Comparison of ENCODE assay signal across 12 cellular contexts in genomic region chr11:57276857-57277505, GRCh38. TPM values are rescaled to one million over a fixed set of nuclear protein-coding genes. Genes with fewer than 3 reads are reported as not detected.
A peak's percentile ranks its signal among the peaks of the same experiment; 100 is the strongest.
DNase-seq lines count a peak whose midpoint lies in the region; ATAC-seq and TF ChIP-seq lines count a peak whose summit lies in the region.
"Had no signal": no experiment of that assay in that cellular context is flagged by ENCODE, and none has a peak within 500 bp of the region (broad histone marks: within the 10 kb centered on the region; RNA-seq: fewer than 3 reads in every experiment).

No MANE protein-coding gene starts in this region.

- DNase-seq in NB4 (ENCODE audit: low read depth), result peak; percentile 43
- DNase-seq in body of pancreas, result no peak
- no peak for DNase-seq in right cardiac atrium
- no peak for DNase-seq in spleen
- no peak for DNase-seq in activated naive CD4-positive, alpha-beta T cell treated with Interleukin-2 at 50 U/mL for 16 hours
- DNase-seq in NCI-H510A treated with DMSO at 0.1 percent for 48 hours (lab: John Stamatoyannopoulos, UW), result no peak
- no peak for DNase-seq in NCI-H1417 treated with DMSO at 0.1 percent for 48 hours (lab: John Stamatoyannopoulos, UW)
- no peak for DNase-seq in SW480 (ENCODE audit: low spot score)
- DNase-seq: effector CD8-positive, alpha-beta T cell; naive B cell had no signal

- H3K4me3 ChIP-seq in NB4 (ENCODE audit: low read depth, low read length) (no peak overlapping the region), body of pancreas (no peak overlapping the region), right cardiac atrium (ENCODE audit: low read length) (no peak overlapping the region), spleen (no peak overlapping the region)

- ATAC-seq in body of pancreas, result peak; percentile 46
- ATAC-seq in right cardiac atrium, result peak; percentile 76

- H3K36me3 ChIP-seq in body of pancreas (replicated peaks in 1 of 2; ENCODE audit: insufficient read depth in 1 of 2, low read depth in 2 of 2), result no peaks in the 10 kb centered on the region
- no peaks in the 10 kb centered on the region for H3K36me3 ChIP-seq in spleen

- TF ChIP-seq POLR2A in NB4 (IDR thresholded peaks at IDR 0.05; ENCODE audit: extremely low read depth, insufficient read length), result no peak
- no peak for TF ChIP-seq POLR2A in body of pancreas (IDR thresholded peaks at IDR 0.05)
- TF ChIP-seq POLR2A in spleen (IDR thresholded peaks at IDR 0.05), result no peak

- TF ChIP-seq CTCF in NB4 (IDR thresholded peaks at IDR 0.05; ENCODE audit: low read depth, low read length), result no peak
- no peak for TF ChIP-seq CTCF in body of pancreas (IDR thresholded peaks at IDR 0.05)
- TF ChIP-seq CTCF in spleen (IDR thresholded peaks at IDR 0.05 in 8 of 11, conservative IDR thresholded peaks at IDR 0.05 in 3 of 11), result no peak

- H3K4me1 ChIP-seq in body of pancreas (peaks cover 10% of the 10 kb centered on the region), right cardiac atrium (ENCODE audit: control insufficient read depth, insufficient read depth, low read length) (peaks cover 13% of the 10 kb centered on the region), spleen (peaks cover 0 to 36% (median 18%) of the 10 kb centered on the region in 6 donors)

- WGBS in body of pancreas, 2 donors, result 39 to 41% methylated on average over 5 of the region's 5 CpGs
- 45% methylated on average over 5 of the region's 5 CpGs for WGBS in right cardiac atrium
- 48 to 73% (median 53%) methylated on average over 5 of the region's 5 CpGs for WGBS in spleen, 5 donors

- H3K9me3 ChIP-seq in body of pancreas (peaks cover 0 to 4% (median 0%) of the 10 kb centered on the region in 3 donors), right cardiac atrium (ENCODE audit: control insufficient read depth, low read length) (no peaks in the 10 kb centered on the region), spleen (peaks cover 0 to 24% (median 6%) of the 10 kb centered on the region in 8 donors)

- peak overlapping the region in 2 of 4 donors; percentile 10 to 14 for H3K27ac ChIP-seq in body of pancreas
- peak overlapping the region; percentile 88 for H3K27ac ChIP-seq in right cardiac atrium (ENCODE audit: low read length)
- peak overlapping the region in 7 of 8 donors; percentile 20 to 80 (median 65) for H3K27ac ChIP-seq in spleen

- intact Hi-C loops in body of pancreas (cut with DNase I), result no loop called here
- intact Hi-C loops in right cardiac atrium (cut with DNase I), result no loop called here
- intact Hi-C loops in spleen (cut with DNase I; ENCODE audit: low total_unique reads), result no loop called here

- H3K27me3 ChIP-seq in body of pancreas (no peaks in the 10 kb centered on the region), right cardiac atrium (ENCODE audit: control insufficient read depth, insufficient read depth) (no peaks in the 10 kb centered on the region), spleen (replicated peaks in 1 of 7) (peaks cover 0 to 27% (median 0%) of the 10 kb centered on the region in 7 donors)

RNA-seq across cellular contexts. Expression of gene APLNR, which starts 39.9 kb away (rescaled TPM):
- 1 to 10 TPM in 1 of 2 donors, under 1 TPM in 1; 0.66 to 1.3 TPM for total RNA-seq in body of pancreas
- 10 to 100 TPM; 15.6 to 26.4 (median 17.9) TPM for total RNA-seq in right cardiac atrium
- 2.2 TPM for polyA plus RNA-seq in right cardiac atrium
- 100 to 1,000 TPM in 5 of 7 donors, 10 to 100 TPM in 2; 55.9 to 319 (median 155) TPM for total RNA-seq in spleen
- 10 to 100 TPM in 2 of 3 donors, 1 to 10 TPM in 1; 3.0 to 38.6 (median 10.8) TPM for polyA plus RNA-seq in spleen
- total RNA-seq: M059J; T-helper 1 cell treated with Interleukin-12 subunit alpha and Interleukin-12 subunit beta and Interleukin-4 antibody, amounts not matched to agents 30 ng/mL and 1 ng/mL, for 36 hours had no signal

RNA-seq across cellular contexts. Expression of gene TNKS1BP1, which starts 47.8 kb away (rescaled TPM):
- 100 to 1,000 TPM in 1 of 2 donors, 10 to 100 TPM in 1; 83.5 to 115 TPM for total RNA-seq in body of pancreas
- 10 to 100 TPM; 45.8 to 77.1 (median 55.3) TPM for total RNA-seq in right cardiac atrium
- 52.0 TPM for polyA plus RNA-seq in right cardiac atrium
- 100 to 1,000 TPM in 1 of 7 donors, 10 to 100 TPM in 6; 30.5 to 126 (median 48.5) TPM for total RNA-seq in spleen
- polyA plus RNA-seq in spleen, result 10 to 100 TPM; 19.8 to 51.6 (median 21.7) TPM

RNA-seq across cellular contexts. Expression of gene SSRP1, which starts 58.7 kb away (rescaled TPM):
- total RNA-seq in body of pancreas (10 to 100 TPM; 44.2 to 51.9 TPM), right cardiac atrium (10 to 100 TPM; 43.1 to 46.6 (median 43.4) TPM), spleen (10 to 100 TPM; 41.9 to 67.1 (median 53.1) TPM)
- polyA plus RNA-seq in right cardiac atrium (35.0 TPM), spleen (10 to 100 TPM; 35.5 to 52.0 (median 42.6) TPM)

Comparison
In these comparisons a context has a peak if more than half of its experiments do, and no peak if none do; other contexts are left out.
1. RNA of gene APLNR, which starts 39.9 kb away (total RNA-seq): 55.9 to 319 TPM in spleen and 15.6 to 26.4 TPM in right cardiac atrium; 0.66 to 1.3 TPM in body of pancreas; every median in the first group is over 4 times any median in the second.